1 cellular context compared by ENCODE assay signal in genomic region chr14:69868363-69868963, GRCh38.
TF ChIP-seq lines count a peak whose summit lies in the region.

No MANE protein-coding gene starts in this region.

TF ChIP-seq in K562, 482 proteins besides CTCF, POLR2A, EP300 and RAD21 (continued from another document):
- TF ChIP-seq, protein P1, sequence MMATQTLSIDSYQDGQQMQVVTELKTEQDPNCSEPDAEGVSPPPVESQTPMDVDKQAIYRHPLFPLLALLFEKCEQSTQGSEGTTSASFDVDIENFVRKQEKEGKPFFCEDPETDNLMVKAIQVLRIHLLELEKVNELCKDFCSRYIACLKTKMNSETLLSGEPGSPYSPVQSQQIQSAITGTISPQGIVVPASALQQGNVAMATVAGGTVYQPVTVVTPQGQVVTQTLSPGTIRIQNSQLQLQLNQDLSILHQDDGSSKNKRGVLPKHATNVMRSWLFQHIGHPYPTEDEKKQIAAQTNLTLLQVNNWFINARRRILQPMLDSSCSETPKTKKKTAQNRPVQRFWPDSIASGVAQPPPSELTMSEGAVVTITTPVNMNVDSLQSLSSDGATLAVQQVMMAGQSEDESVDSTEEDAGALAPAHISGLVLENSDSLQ (IDR thresholded peaks at IDR 0.05) = peak; percentile 67
- TF ChIP-seq ZNF717 (CRISPR knock-in tag; IDR thresholded peaks at IDR 0.05) (no peak), ARID1B (IDR thresholded peaks at IDR 0.05) (no peak), MAFK (IDR thresholded peaks at IDR 0.05; ENCODE audit: low read length) (no peak), CHD4 (IDR thresholded peaks at IDR 0.05; ENCODE audit: insufficient read depth, insufficient replicate concordance, low read depth, low read length, poor library complexity, severe bottlenecking) (no peak), ZNF780A (CRISPR knock-in tag; IDR thresholded peaks at IDR 0.05) (no peak), NCOA2 (IDR thresholded peaks at IDR 0.05; ENCODE audit: partially characterized antibody in 2 of 2) (no peak), CEBPB (tag; IDR thresholded peaks at IDR 0.05) (peak; percentile 68), FOXP1 (CRISPR knock-in tag; IDR thresholded peaks at IDR 0.05) (no peak), CBX8 (IDR thresholded peaks at IDR 0.05; ENCODE audit: borderline replicate concordance, extremely low read depth, low read depth, low read length, poor library complexity, severe bottlenecking) (no peak), MEIS2 (IDR thresholded peaks at IDR 0.05; ENCODE audit: partially characterized antibody) (peak; percentile 72), CEBPG (CRISPR knock-in tag; IDR thresholded peaks at IDR 0.05) (no peak), CEBPG (tag; conservative IDR thresholded peaks at IDR 0.05 in 1 of 2, IDR thresholded peaks at IDR 0.05 in 1 of 2) (peak; percentile 89 to 91), PATZ1 (CRISPR knock-in tag; IDR thresholded peaks at IDR 0.05; ENCODE audit: borderline replicate concordance) (no peak)
- TF ChIP-seq, protein P2, sequence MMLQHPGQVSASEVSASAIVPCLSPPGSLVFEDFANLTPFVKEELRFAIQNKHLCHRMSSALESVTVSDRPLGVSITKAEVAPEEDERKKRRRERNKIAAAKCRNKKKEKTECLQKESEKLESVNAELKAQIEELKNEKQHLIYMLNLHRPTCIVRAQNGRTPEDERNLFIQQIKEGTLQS (IDR thresholded peaks at IDR 0.05) = peak; percentile 85
- TF ChIP-seq, protein P2 (CRISPR knock-in tag; conservative IDR thresholded peaks at IDR 0.05) = no peak
- TF ChIP-seq, protein P3, sequence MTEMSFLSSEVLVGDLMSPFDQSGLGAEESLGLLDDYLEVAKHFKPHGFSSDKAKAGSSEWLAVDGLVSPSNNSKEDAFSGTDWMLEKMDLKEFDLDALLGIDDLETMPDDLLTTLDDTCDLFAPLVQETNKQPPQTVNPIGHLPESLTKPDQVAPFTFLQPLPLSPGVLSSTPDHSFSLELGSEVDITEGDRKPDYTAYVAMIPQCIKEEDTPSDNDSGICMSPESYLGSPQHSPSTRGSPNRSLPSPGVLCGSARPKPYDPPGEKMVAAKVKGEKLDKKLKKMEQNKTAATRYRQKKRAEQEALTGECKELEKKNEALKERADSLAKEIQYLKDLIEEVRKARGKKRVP (CRISPR knock-in tag; IDR thresholded peaks at IDR 0.05) = 0 out of 2 replicates have a peak, but pooled peaks have one; percentile 64
